In the genomic region with DNA sequence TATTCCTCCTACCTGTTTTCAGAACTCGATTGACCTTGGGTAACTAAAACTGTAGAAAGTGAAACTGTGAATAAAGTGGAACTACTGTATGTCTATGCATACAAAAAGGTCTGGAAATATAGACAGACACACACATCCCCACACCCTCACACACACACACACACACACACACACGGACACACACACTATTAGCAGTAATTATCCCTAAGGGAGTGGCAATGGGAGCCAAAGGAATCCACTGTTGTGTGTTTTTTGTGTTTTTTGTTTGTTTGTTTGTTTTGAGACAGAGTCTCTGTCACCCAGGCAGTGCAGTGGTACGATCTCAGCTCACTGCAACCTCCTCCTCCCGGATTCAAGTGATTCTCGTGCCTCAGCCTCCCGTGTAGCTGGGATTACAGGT, we compare ENCODE assay signal across 21 cellular contexts. TPM values are rescaled to one million over a fixed set of nuclear protein-coding genes. Genes with fewer than 3 reads are reported as not detected.
DNase-seq lines count a peak whose midpoint lies in the region; ATAC-seq, FAIRE-seq and TF ChIP-seq lines count a peak whose summit lies in the region.
"Had no signal": no experiment of that assay in that cellular context is flagged by ENCODE, and none has a peak within 500 bp of the region (broad histone marks: within the 10 kb centered on the region; RNA-seq: fewer than 3 reads in every experiment).

No MANE protein-coding gene starts in this region.

- H3K9me3 ChIP-seq in HepG2 (ENCODE audit: low read length) (no peaks in the 10 kb centered on the region), right lobe of liver (no peaks in the 10 kb centered on the region), MM.1S (replicated peaks; ENCODE audit: insufficient read depth, low read length) (no peaks in the 10 kb centered on the region), endodermal cell (ENCODE audit: control insufficient read depth, low read length) (no peaks in the 10 kb centered on the region), upper lobe of right lung (no peaks in the 10 kb centered on the region)
- H3K9me3 ChIP-seq: A549, BE2C had no signal

- H3K4me1 Mint-ChIP-seq in endodermal cell: peaks cover 7% of the 10 kb centered on the region

- TF ChIP-seq CTCF in HepG2 (CRISPR knock-in tag; IDR thresholded peaks at IDR 0.05) (no peak), right lobe of liver (IDR thresholded peaks at IDR 0.05) (no peak), MM.1S (IDR thresholded peaks at IDR 0.05; ENCODE audit: low read length) (no peak), endodermal cell (conservative IDR thresholded peaks at IDR 0.05) (no peak), upper lobe of right lung (IDR thresholded peaks at IDR 0.05) (no peak)

- POLR2A ChIA-PET in HepG2 (lab: Yijun Ruan, JAX): interaction anchor here (1.4 kb wide), 1 partner anchor 25 kb away, joined by 4 read pairs; no protein-coding TSS in a partner anchor

- no peak for FAIRE-seq in HepG2 (lab: Jason Lieb, UNC)
- FAIRE-seq: A549, D721Med, GM19239, H54 had no signal

- TF ChIP-seq POLR2A in HepG2 (IDR thresholded peaks at IDR 0.05; ENCODE audit: insufficient read depth in 1 of 2, low read depth in 2 of 2, low read length in 2 of 2) (no peak), right lobe of liver (IDR thresholded peaks at IDR 0.05) (no peak)

- no peaks in the 10 kb centered on the region for H3K79me2 ChIP-seq in HepG2 (ENCODE audit: insufficient read depth, low read length)
- H3K79me2 ChIP-seq in MM.1S (ENCODE audit: low read length): no peaks in the 10 kb centered on the region

- H3K4me3 ChIP-seq in HepG2 (replicated peaks in 1 of 3; ENCODE audit: insufficient read depth in 1 of 3, low read depth in 2 of 3, low read length in 3 of 3) (no peak overlapping the region; a peak in 1 of 6 replicates), right lobe of liver (no peak overlapping the region), MM.1S (ENCODE audit: low read length) (no peak overlapping the region), endodermal cell (ENCODE audit: low read length) (no peak overlapping the region), upper lobe of right lung (no peak overlapping the region)
- H3K4me3 ChIP-seq: A549, GM23248 had no signal

- no peak overlapping the region for H2AFZ ChIP-seq in HepG2 (ENCODE audit: low read length)
- H2AFZ ChIP-seq in MM.1S (ENCODE audit: low read length): 0 out of 2 replicates have a peak overlapping the region, but pooled peaks have one; percentile 51
- H2AFZ ChIP-seq: GM23248 had no signal

- H3K27ac ChIP-seq in HepG2 (ENCODE audit: extremely low read length, insufficient read depth, low read length) (peak overlapping the region; percentile 66), right lobe of liver (no peak overlapping the region), MM.1S (ENCODE audit: low read length) (no peak overlapping the region), endodermal cell (ENCODE audit: low read depth, low read length) (no peak overlapping the region), upper lobe of right lung (no peak overlapping the region)
- H3K27ac ChIP-seq: A549, C4-2B, GM23248 had no signal

- peaks cover 47% of the 10 kb centered on the region for H3K4me1 ChIP-seq in HepG2 (ENCODE audit: insufficient read depth, low read length)
- no peaks in the 10 kb centered on the region for H3K4me1 ChIP-seq in right lobe of liver
- H3K4me1 ChIP-seq in MM.1S (ENCODE audit: low read length): peaks cover 5% of the 10 kb centered on the region; the same call in 1 of the 2 replicates
- H3K4me1 ChIP-seq in endodermal cell (ENCODE audit: control insufficient read depth, insufficient read depth, low read length): no peaks in the 10 kb centered on the region
- no peaks in the 10 kb centered on the region for H3K4me1 ChIP-seq in upper lobe of right lung
- H3K4me1 ChIP-seq: A549, BE2C had no signal

- no peaks in the 10 kb centered on the region for H3F3A ChIP-seq in MM.1S (ENCODE audit: insufficient read depth, low read length)

- H3K36me3 ChIP-seq in HepG2 (replicated peaks in 1 of 2; ENCODE audit: control insufficient read depth in 1 of 2, insufficient read depth in 2 of 2, low read length in 2 of 2) (no peaks in the 10 kb centered on the region), right lobe of liver (no peaks in the 10 kb centered on the region), MM.1S (replicated peaks; ENCODE audit: insufficient read depth, low read length) (no peaks in the 10 kb centered on the region), endodermal cell (ENCODE audit: control insufficient read depth, insufficient read depth, low read length) (no peaks in the 10 kb centered on the region), upper lobe of right lung (no peaks in the 10 kb centered on the region)
- H3K36me3 ChIP-seq: BE2C had no signal

- H3K36me3 Mint-ChIP-seq in endodermal cell (ENCODE audit: low read depth): no peaks in the 10 kb centered on the region
- H3K36me3 Mint-ChIP-seq: CD8-positive, alpha-beta T cell had no signal

- H3K4me3 Mint-ChIP-seq in endodermal cell: no peak overlapping the region
- H3K4me3 Mint-ChIP-seq: CD8-positive, alpha-beta T cell had no signal

- peaks cover 13% of the 10 kb centered on the region for H3K9me3 Mint-ChIP-seq in endodermal cell
- H3K9me3 Mint-ChIP-seq: CD8-positive, alpha-beta T cell had no signal

- no peaks in the 10 kb centered on the region for H3K27me3 Mint-ChIP-seq in endodermal cell (ENCODE audit: insufficient read depth)

- BruUV-seq in HepG2 (replicated peaks; lab: Mats Ljungman, UMichigan): no TSS peak

- H3K27ac Mint-ChIP-seq in endodermal cell: no peak overlapping the region
- H3K27ac Mint-ChIP-seq: CD8-positive, alpha-beta T cell had no signal

- H3K4me2 ChIP-seq in HepG2 (ENCODE audit: low read depth, low read length): peak overlapping the region; percentile 53; the same call in 1 of the 2 replicates
- H3K4me2 ChIP-seq in MM.1S (ENCODE audit: low read depth, low read length): no peak overlapping the region
- H3K4me2 ChIP-seq: A549 had no signal

- intact Hi-C loops in HepG2 (cut with micrococcal nuclease; ENCODE audit: unreplicated experiment): no loop called here
- intact Hi-C loops in right lobe of liver (cut with DNase I): no loop called here
- intact Hi-C loops in upper lobe of right lung (cut with DNase I): no loop called here

- H3K9me2 ChIP-seq in MM.1S (replicated peaks; ENCODE audit: insufficient read depth, low read length): no peaks in the 10 kb centered on the region

- H3K9ac ChIP-seq in HepG2 (ENCODE audit: insufficient read depth, low read depth, low read length) (no peak overlapping the region), MM.1S (ENCODE audit: low read length) (no peak overlapping the region), endodermal cell (ENCODE audit: extremely low read depth, low read length, poor library complexity, severe bottlenecking) (no peak overlapping the region)
- H3K9ac ChIP-seq: GM23248 had no signal

- H3K27me3 ChIP-seq in HepG2 (ENCODE audit: control insufficient read depth in 1 of 2, insufficient read depth in 2 of 2, low read length in 2 of 2) (no peaks in the 10 kb centered on the region), right lobe of liver (no peaks in the 10 kb centered on the region), MM.1S (replicated peaks; ENCODE audit: insufficient read depth, low read length) (no peaks in the 10 kb centered on the region), endodermal cell (ENCODE audit: control insufficient read depth, insufficient read depth, low read length, poor library complexity, severe bottlenecking) (no peaks in the 10 kb centered on the region), upper lobe of right lung (peaks cover 4% of the 10 kb centered on the region)
- H3K27me3 ChIP-seq: BE2C had no signal

- in situ Hi-C loops in HepG2 (cut with HindIII; ENCODE audit: extremely low pct_ligation_motif_present, low pct_unique_long_range_greater_than_20kb): no loop called here

- DNase-seq in HepG2 (ENCODE audit: low spot score) (no peak), right lobe of liver (no peak), MM.1S (no peak), endodermal cell (peak; percentile 39), upper lobe of right lung (peak; percentile 10)
- no peak for DNase-seq in stimulated activated naive CD8-positive, alpha-beta T cell treated with anti-CD3 and anti-CD28 coated beads, Interleukin-15, Interleukin-2, amounts not matched to agents 100 U/mL and 50 U/mL, for 24 hours
- no peak for DNase-seq in stimulated activated naive CD4-positive, alpha-beta T cell (lab: John Stamatoyannopoulos, UW)
- DNase-seq: BE2C; CD8-positive, alpha-beta T cell; COR-L47; DMS153; DMS79 treated with DMSO at 0.1 percent for 48 hours; GDM1; GM23248 had no signal

- TF ChIP-seq EP300 in HepG2 (IDR thresholded peaks at IDR 0.05; ENCODE audit: low read depth in 2 of 2, low read length in 2 of 2): no peak
- no peak for TF ChIP-seq EP300 in HepG2 (CRISPR knock-in tag; IDR thresholded peaks at IDR 0.05; ENCODE audit: borderline replicate concordance)

- H4K20me1 ChIP-seq in HepG2 (ENCODE audit: insufficient read depth, low read length) (no peaks in the 10 kb centered on the region), MM.1S (ENCODE audit: insufficient read depth, low read length) (no peaks in the 10 kb centered on the region)

- ATAC-seq in HepG2: no peak
- ATAC-seq in right lobe of liver: no peak
- no peak for ATAC-seq in upper lobe of right lung
- ATAC-seq in GM19351 (IDR thresholded peaks at IDR 0.05; ENCODE audit: unreplicated experiment): no peak
- ATAC-seq in stimulated activated naive CD8-positive, alpha-beta T cell treated with anti-CD3 and anti-CD28 coated beads, Interleukin-15, Interleukin-2, amounts not matched to agents 100 U/mL and 50 U/mL, for 24 hours: no peak
- ATAC-seq: A549; CD8-positive, alpha-beta T cell had no signal

- no peak for TF ChIP-seq RAD21 in HepG2 (CRISPR knock-in tag; IDR thresholded peaks at IDR 0.05)

- CTCF ChIA-PET in HepG2 (lab: Yijun Ruan, JAX; ENCODE audit: low intra/inter-chr PET ratio, low total read pairs): no interaction called here

- WGBS in HepG2 (ENCODE audit: low lambda C conversion rate): 60% methylated on average over 6 of the region's 6 CpGs
- WGBS in right lobe of liver (ENCODE audit: insufficient coverage, low coverage, low lambda C conversion rate, missing lambda C conversion rate): 75% methylated on average over 6 of the region's 6 CpGs
- 97% methylated on average over 4 of the region's 6 CpGs for WGBS in endodermal cell (ENCODE audit: insufficient coverage in 1 of 2, insufficient read length in 1 of 2), 2 experiments

RNA-seq across cellular contexts. Expression of a gene that starts 26.6 kb away (rescaled TPM):
- total RNA-seq in HepG2 (2016; rRNA removed; fragmentation: Illumina TruSeq; extraction: Trizol) (0.90 and 1.2 TPM in 2 replicates), right lobe of liver (10 to 100 TPM in 4 of 6 experiments, 1 to 10 TPM in 2; 5.6 to 17.6 (median 11.5) TPM), endodermal cell (1 to 10 TPM; 2.8 to 5.9 TPM), upper lobe of right lung (2.1 TPM)
- 0.26 and 0.30 TPM in 2 replicates for total RNA-seq in HepG2 (2016; cell fraction: cytosol; rRNA removed; fragmentation: Illumina TruSeq; extraction: Trizol; ENCODE audit: low read depth)
- total RNA-seq in HepG2 (2016; cell fraction: insoluble cytoplasmic fraction; rRNA removed; fragmentation: Illumina TruSeq; extraction: Trizol): 0.76 and 1.4 TPM in 2 replicates
- 0.43 and 1.00 TPM in 2 replicates for total RNA-seq in HepG2 (2016; cell fraction: membrane; rRNA removed; fragmentation: Illumina TruSeq; extraction: Trizol)
- total RNA-seq in HepG2 (2016; cell fraction: nucleus; rRNA removed; fragmentation: Illumina TruSeq; extraction: Trizol): 2.5 and 3.1 TPM in 2 replicates
- 9.6 and 19.8 TPM in 2 replicates for polyA plus RNA-seq in HepG2 (2011; rRNA removed)
- 2.9 and 4.8 TPM in 2 replicates for polyA plus RNA-seq in HepG2 (2011; cell fraction: cytosol; rRNA removed)
- polyA plus RNA-seq in HepG2 (2011; cell fraction: nucleus; rRNA removed): 128 and 143 TPM in 2 replicates
- polyA plus RNA-seq in HepG2 (2012): 9.9 and 11.0 TPM in 2 replicates
- polyA plus RNA-seq in HepG2 (2016; cell fraction: cytosol; fragmentation: Illumina TruSeq; extraction: Trizol; ENCODE audit: low read depth): 0.26 and 0.32 TPM in 2 replicates
- polyA plus RNA-seq in HepG2 (2016; cell fraction: insoluble cytoplasmic fraction; fragmentation: Illumina TruSeq; extraction: Trizol; ENCODE audit: low read depth): 1.0 and 2.4 TPM in 2 replicates
- 0.64 and 0.68 TPM in 2 replicates for polyA plus RNA-seq in HepG2 (2016; cell fraction: membrane; fragmentation: Illumina TruSeq; extraction: Trizol; ENCODE audit: low read depth)
- polyA plus RNA-seq in HepG2 (2016; cell fraction: nucleus; fragmentation: Illumina TruSeq; extraction: Trizol; ENCODE audit: insufficient read depth, low read depth): 13.9 and 14.2 TPM in 2 replicates
- 2.4 and 22.5 TPM in 2 replicates for polyA minus RNA-seq in HepG2 (2011; rRNA and poly(A)+ RNA removed; ENCODE audit: low replicate concordance)
- polyA minus RNA-seq in HepG2 (2011; cell fraction: cytosol; rRNA and poly(A)+ RNA removed): 5.7 and 10.1 TPM in 2 replicates
- polyA minus RNA-seq in HepG2 (2011; cell fraction: nucleus; rRNA and poly(A)+ RNA removed): 22.4 and 24.7 TPM in 2 replicates
- 13.0 TPM for polyA plus RNA-seq in endodermal cell (2013, experiment 1 of 2)
- 12.7 TPM for polyA plus RNA-seq in endodermal cell (2013, experiment 2 of 2)
- total RNA-seq: GM23248 had no signal
- polyA plus RNA-seq: AG04450, GM23248 had no signal

RNA-seq across cellular contexts. Expression of a gene that starts 42.4 kb away (rescaled TPM):
- total RNA-seq in HepG2 (2016; rRNA removed; fragmentation: Illumina TruSeq; extraction: Trizol) (29.0 and 37.8 TPM in 2 replicates), right lobe of liver (1 to 10 TPM; 1.1 to 6.0 (median 3.0) TPM), endodermal cell (1 to 10 TPM; 3.2 to 5.0 TPM), upper lobe of right lung (2.1 TPM)
- total RNA-seq in HepG2 (2016; cell fraction: cytosol; rRNA removed; fragmentation: Illumina TruSeq; extraction: Trizol; ENCODE audit: low read depth): 20.7 and 21.2 TPM in 2 replicates
- 22.9 and 36.8 TPM in 2 replicates for total RNA-seq in HepG2 (2016; cell fraction: insoluble cytoplasmic fraction; rRNA removed; fragmentation: Illumina TruSeq; extraction: Trizol)
- total RNA-seq in HepG2 (2016; cell fraction: membrane; rRNA removed; fragmentation: Illumina TruSeq; extraction: Trizol): 65.8 and 69.1 TPM in 2 replicates
- 17.6 and 17.8 TPM in 2 replicates for total RNA-seq in HepG2 (2016; cell fraction: nucleus; rRNA removed; fragmentation: Illumina TruSeq; extraction: Trizol)
- 13.9 and 14.7 TPM in 2 replicates for polyA plus RNA-seq in HepG2 (2011; rRNA removed)
- 14.1 and 17.0 TPM in 2 replicates for polyA plus RNA-seq in HepG2 (2011; cell fraction: cytosol; rRNA removed)
- polyA plus RNA-seq in HepG2 (2011; cell fraction: nucleus; rRNA removed): 10.9 and 12.1 TPM in 2 replicates
- polyA plus RNA-seq in HepG2 (2012): 17.9 and 19.9 TPM in 2 replicates
- polyA plus RNA-seq in HepG2 (2016; cell fraction: cytosol; fragmentation: Illumina TruSeq; extraction: Trizol; ENCODE audit: low read depth): 26.4 and 26.9 TPM in 2 replicates
- polyA plus RNA-seq in HepG2 (2016; cell fraction: insoluble cytoplasmic fraction; fragmentation: Illumina TruSeq; extraction: Trizol; ENCODE audit: low read depth): 46.7 and 55.1 TPM in 2 replicates
- polyA plus RNA-seq in HepG2 (2016; cell fraction: membrane; fragmentation: Illumina TruSeq; extraction: Trizol; ENCODE audit: low read depth): 71.4 and 76.4 TPM in 2 replicates
- polyA plus RNA-seq in HepG2 (2016; cell fraction: nucleus; fragmentation: Illumina TruSeq; extraction: Trizol; ENCODE audit: insufficient read depth, low read depth): 43.8 and 45.7 TPM in 2 replicates
- polyA minus RNA-seq in HepG2 (2011; rRNA and poly(A)+ RNA removed; ENCODE audit: low replicate concordance): 4.2 and 17.4 TPM in 2 replicates
- polyA minus RNA-seq in HepG2 (2011; cell fraction: cytosol; rRNA and poly(A)+ RNA removed): 14.9 and 17.2 TPM in 2 replicates
- 5.9 and 6.3 TPM in 2 replicates for polyA minus RNA-seq in HepG2 (2011; cell fraction: nucleus; rRNA and poly(A)+ RNA removed)
- polyA plus RNA-seq in endodermal cell (2013, experiment 1 of 2): 13.5 TPM
- polyA plus RNA-seq in endodermal cell (2013, experiment 2 of 2): 12.8 TPM

Comparison
In these comparisons a context has a peak if more than half of its experiments do, and no peak if none do; other contexts are left out.
1. DNase-seq: peak in endodermal cell (single experiment) and upper lobe of right lung (single experiment); none in HepG2 (single experiment), right lobe of liver (0 of 3), MM.1S (single experiment), stimulated activated naive CD8-positive, alpha-beta T cell treated with anti-CD3 and anti-CD28 coated beads, Interleukin-15, Interleukin-2, amounts not matched to agents 100 U/mL and 50 U/mL, for 24 hours (single experiment) and stimulated activated naive CD4-positive, alpha-beta T cell (0 of 6).